In the genomic region with DNA sequence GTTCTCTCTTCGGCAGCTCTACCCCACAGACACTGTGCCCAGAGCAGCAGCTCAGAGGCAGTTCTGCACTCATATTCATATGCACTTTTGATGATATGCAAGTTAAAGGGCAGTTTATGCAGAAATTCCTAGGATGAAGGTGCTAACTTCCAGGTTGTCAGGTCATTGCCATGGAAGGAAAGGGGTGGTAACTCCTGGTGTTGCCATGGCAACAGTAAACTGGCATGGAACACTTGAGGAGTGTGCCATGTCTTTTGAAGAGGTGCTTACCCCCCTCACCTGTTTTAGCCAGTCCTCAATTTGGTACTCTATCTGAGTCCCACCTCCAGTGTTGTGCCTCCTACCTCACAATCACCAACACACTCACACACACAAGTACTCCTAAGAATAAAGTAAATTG, we compare ENCODE assay signal across 17 cellular contexts.
DNase-seq lines count a peak whose midpoint lies in the region; ATAC-seq and TF ChIP-seq lines count a peak whose summit lies in the region.
"Had no signal": no experiment of that assay in that cellular context is flagged by ENCODE, and none has a peak within 500 bp of the region (broad histone marks: within the 10 kb centered on the region; RNA-seq: fewer than 3 reads in every experiment).

No MANE protein-coding gene starts in this region.

- peak overlapping the region; percentile 91 for H3K27ac ChIP-seq in mammary epithelial cell (ENCODE audit: insufficient read depth, low read depth, low read length)
- H3K27ac ChIP-seq in endodermal cell (ENCODE audit: low read depth, low read length), result no peak overlapping the region
- no peak overlapping the region for H3K27ac ChIP-seq in CD8-positive, alpha-beta T cell (ENCODE audit: low read depth, low read length)
- H3K27ac ChIP-seq: A549, SJSA1 had no signal

- DNase-seq in NCI-H146 (lab: John Stamatoyannopoulos, UW) (peak; percentile 12), NCI-H146 treated with DMSO at 0.1 percent for 48 hours (lab: John Stamatoyannopoulos, UW; ENCODE audit: unreplicated experiment) (no peak), mammary epithelial cell (no peak), MCF 10A (ENCODE audit: unreplicated experiment) (no peak), endodermal cell (peak; percentile 68), NCI-H345 (lab: John Stamatoyannopoulos, UW) (no peak), AG20443 (ENCODE audit: low spot score) (no peak)
- no peak for DNase-seq in CD8-positive, alpha-beta T cell
- DNase-seq: C1 segment of cervical spinal cord, HCEC 1CT, NCI-H1694, NCI-H2107, NCI-H446 treated with DMSO at 0.1 percent for 48 hours, T-helper 2 cell had no signal

- 100% methylated on average over 1 of the region's 1 CpG for WGBS in mammary epithelial cell (ENCODE audit: low coverage, missing lambda C conversion rate)
- 83 to 93% methylated on average over 1 of the region's 1 CpG for WGBS in endodermal cell (ENCODE audit: insufficient coverage in 1 of 2, insufficient read length in 1 of 2), 2 experiments

- dilution Hi-C loops in mammary epithelial cell (cut with HindIII; ENCODE audit: low sequenced_read_pairs), result no loop called here

- H3K4me1 ChIP-seq in mammary epithelial cell (ENCODE audit: insufficient read depth, low read length) (peaks cover 40% of the 10 kb centered on the region), endodermal cell (ENCODE audit: control insufficient read depth, insufficient read depth, low read length) (peaks cover 5% of the 10 kb centered on the region)
- H3K4me1 ChIP-seq in CD8-positive, alpha-beta T cell (ENCODE audit: insufficient read depth, low read length), result no peaks in the 10 kb centered on the region

- H3K79me2 ChIP-seq in mammary epithelial cell (ENCODE audit: insufficient read depth, low read length), result no peaks in the 10 kb centered on the region

- H3K36me3 Mint-ChIP-seq in MCF 10A (ENCODE audit: insufficient read depth, unreplicated experiment) (no peaks in the 10 kb centered on the region), endodermal cell (ENCODE audit: low read depth) (peaks cover 8% of the 10 kb centered on the region)
- no peaks in the 10 kb centered on the region for H3K36me3 Mint-ChIP-seq in CD8-positive, alpha-beta T cell
- H3K36me3 Mint-ChIP-seq: IgD-negative memory B cell had no signal

- POLR2A ChIA-PET in MCF 10A (lab: Yijun Ruan, JAX), result no interaction called here
- POLR2A ChIA-PET in CD8-positive, alpha-beta T cell (lab: Charles Lee), result no interaction called here

- H3K9ac ChIP-seq in mammary epithelial cell (ENCODE audit: insufficient read depth, low read length) (no peak overlapping the region), endodermal cell (ENCODE audit: extremely low read depth, low read length, poor library complexity, severe bottlenecking) (no peak overlapping the region)

- in situ Hi-C loops in mammary epithelial cell (cut with MboI; ENCODE audit: low sequenced_read_pairs in 2 of 2), result loop anchor here in 1 of 2 donors (25.0 kb wide), 1 partner anchor 159 kb away; no protein-coding TSS in a partner anchor

- TF ChIP-seq CTCF in mammary epithelial cell (conservative IDR thresholded peaks at IDR 0.05 in 1 of 2, IDR thresholded peaks at IDR 0.05 in 1 of 2; ENCODE audit: extremely low read depth in 1 of 2, insufficient read depth in 1 of 2, low read depth in 1 of 2, low read length in 2 of 2) (no peak), MCF 10A (IDR thresholded peaks at IDR 0.05; ENCODE audit: unreplicated experiment) (no peak), endodermal cell (conservative IDR thresholded peaks at IDR 0.05) (no peak)
- TF ChIP-seq CTCF in CD8-positive, alpha-beta T cell (IDR thresholded peaks at IDR 0.05), result no peak

- H3K4me3 ChIP-seq in mammary epithelial cell (replicated peaks in 1 of 3; ENCODE audit: insufficient read depth in 1 of 3, low read depth in 2 of 3, low read length in 3 of 3), result no peak overlapping the region
- H3K4me3 ChIP-seq in endodermal cell (ENCODE audit: low read length), result no peak overlapping the region
- no peak overlapping the region for H3K4me3 ChIP-seq in CD8-positive, alpha-beta T cell (ENCODE audit: low read depth, low read length)
- H3K4me3 ChIP-seq: A549, SJSA1 had no signal

- no peaks in the 10 kb centered on the region for H3K36me3 ChIP-seq in mammary epithelial cell (ENCODE audit: insufficient read depth, low read length)
- no peaks in the 10 kb centered on the region for H3K36me3 ChIP-seq in endodermal cell (ENCODE audit: control insufficient read depth, insufficient read depth, low read length)
- no peaks in the 10 kb centered on the region for H3K36me3 ChIP-seq in CD8-positive, alpha-beta T cell (ENCODE audit: insufficient read depth, low read length)
- H3K36me3 ChIP-seq: SJSA1 had no signal

- H3K4me3 Mint-ChIP-seq in MCF 10A (ENCODE audit: unreplicated experiment) (no peak overlapping the region), endodermal cell (no peak overlapping the region)
- H3K4me3 Mint-ChIP-seq in CD8-positive, alpha-beta T cell, result no peak overlapping the region
- H3K4me3 Mint-ChIP-seq: IgD-negative memory B cell had no signal

- peaks cover 14% of the 10 kb centered on the region for H3K9me3 Mint-ChIP-seq in MCF 10A (ENCODE audit: unreplicated experiment)
- H3K9me3 Mint-ChIP-seq in endodermal cell, result peaks cover 18% of the 10 kb centered on the region
- peaks cover 16% of the 10 kb centered on the region for H3K9me3 Mint-ChIP-seq in CD8-positive, alpha-beta T cell

- H4K20me1 ChIP-seq in mammary epithelial cell (ENCODE audit: insufficient read depth, low read length), result no peaks in the 10 kb centered on the region

- intact Hi-C loops in mammary epithelial cell (cut with micrococcal nuclease), result no loop called here
- intact Hi-C loops in MCF 10A (cut with micrococcal nuclease), result no loop called here
- intact Hi-C loops in CD8-positive, alpha-beta T cell (cut with DNase I, micrococcal nuclease), result no loop called here

- BruUV-seq in mammary epithelial cell (replicated peaks; lab: Mats Ljungman, UMichigan) (no TSS peak), MCF 10A (replicated peaks; lab: Mats Ljungman, UMichigan) (no TSS peak)

- no peak overlapping the region for H3K4me2 ChIP-seq in mammary epithelial cell (ENCODE audit: insufficient read depth, low read depth, low read length)
- H3K4me2 ChIP-seq: A549 had no signal

- H3K4me1 Mint-ChIP-seq in MCF 10A (ENCODE audit: insufficient read depth, unreplicated experiment) (peaks cover 31% of the 10 kb centered on the region), endodermal cell (peaks cover 29% of the 10 kb centered on the region)
- no peaks in the 10 kb centered on the region for H3K4me1 Mint-ChIP-seq in CD8-positive, alpha-beta T cell (ENCODE audit: low read depth)
- H3K4me1 Mint-ChIP-seq: IgD-negative memory B cell had no signal

- CTCF ChIA-PET in mammary epithelial cell (lab: Charles Lee; ENCODE audit: low non-redundant PET) (no interaction called here), MCF 10A (lab: Yijun Ruan, JAX) (interaction anchor here (0.6 kb wide), 1 partner anchor 160 kb away, joined by 4 read pairs; no protein-coding TSS in a partner anchor)
- CTCF ChIA-PET in CD8-positive, alpha-beta T cell (lab: Charles Lee), result no interaction called here

- H3K27me3 Mint-ChIP-seq in MCF 10A (ENCODE audit: insufficient read depth, unreplicated experiment) (no peaks in the 10 kb centered on the region), endodermal cell (ENCODE audit: insufficient read depth) (peaks cover 17% of the 10 kb centered on the region)
- H3K27me3 Mint-ChIP-seq in CD8-positive, alpha-beta T cell (ENCODE audit: low read depth), result no peaks in the 10 kb centered on the region
- H3K27me3 Mint-ChIP-seq: IgD-negative memory B cell had no signal

- H3K27me3 ChIP-seq in mammary epithelial cell (ENCODE audit: insufficient read depth, low read length) (no peaks in the 10 kb centered on the region), endodermal cell (ENCODE audit: control insufficient read depth, insufficient read depth, low read length, poor library complexity, severe bottlenecking) (no peaks in the 10 kb centered on the region)
- no peaks in the 10 kb centered on the region for H3K27me3 ChIP-seq in CD8-positive, alpha-beta T cell (ENCODE audit: insufficient read depth, low read length)
- H3K27me3 ChIP-seq: SJSA1 had no signal

- H3K27ac Mint-ChIP-seq in MCF 10A (ENCODE audit: low read depth, unreplicated experiment) (no peak overlapping the region), endodermal cell (no peak overlapping the region)
- H3K27ac Mint-ChIP-seq in CD8-positive, alpha-beta T cell, result no peak overlapping the region
- H3K27ac Mint-ChIP-seq: IgD-negative memory B cell had no signal

- H2AFZ ChIP-seq in mammary epithelial cell (ENCODE audit: low read depth, low read length), result no peak overlapping the region

- no peak for ATAC-seq in CD8-positive, alpha-beta T cell
- ATAC-seq: A549 had no signal

- H3K9me3 ChIP-seq in mammary epithelial cell (replicated peaks; ENCODE audit: insufficient read depth, low read length) (no peaks in the 10 kb centered on the region), endodermal cell (ENCODE audit: control insufficient read depth, low read length) (peaks cover 12% of the 10 kb centered on the region)
- H3K9me3 ChIP-seq in CD8-positive, alpha-beta T cell (ENCODE audit: low read length), result no peaks in the 10 kb centered on the region
- H3K9me3 ChIP-seq: SJSA1 had no signal

Comparison
In these comparisons a context has a peak if more than half of its experiments do, and no peak if none do; other contexts are left out.
1. DNase-seq: peak in NCI-H146 (single experiment) and endodermal cell (single experiment); none in NCI-H146 treated with DMSO at 0.1 percent for 48 hours (single experiment), mammary epithelial cell (single experiment), MCF 10A (single experiment), CD8-positive, alpha-beta T cell (0 of 7), NCI-H345 (single experiment) and AG20443 (single experiment).